11 cellular contexts compared by ENCODE assay signal in the genomic region with DNA sequence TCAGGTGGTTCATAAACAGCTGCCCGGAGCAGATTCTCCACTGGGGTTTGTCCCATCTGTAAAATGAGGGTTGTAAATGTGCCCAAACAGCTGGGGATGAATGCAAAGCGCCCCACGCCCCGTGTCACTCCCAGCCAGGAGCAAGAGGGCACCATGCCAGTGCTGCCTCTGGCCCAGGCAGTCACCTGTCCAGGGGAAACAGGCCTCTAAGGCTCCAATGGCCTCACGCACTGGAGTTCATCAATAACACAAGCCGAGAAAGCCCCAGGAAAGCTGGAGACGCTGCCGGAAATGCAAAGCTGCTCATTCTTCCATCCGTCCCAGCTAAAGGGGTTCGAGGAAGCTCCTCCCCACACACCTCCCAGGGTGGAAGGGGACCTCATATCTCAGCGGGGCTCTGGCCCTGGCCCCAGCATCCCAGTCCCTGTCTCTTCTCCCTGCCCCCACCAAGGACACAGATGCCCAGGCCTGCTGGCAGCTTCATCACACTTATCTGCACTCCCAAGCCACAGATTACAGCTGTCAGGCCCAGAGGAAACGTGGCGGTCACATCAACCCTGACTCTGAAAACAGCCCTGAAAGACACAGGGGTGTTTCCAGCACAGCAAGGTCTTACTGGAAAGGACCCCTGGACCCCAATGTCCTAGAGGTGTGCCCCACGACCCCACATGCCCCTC. TPM values are rescaled to one million over a fixed set of nuclear protein-coding genes. Genes with fewer than 3 reads are reported as not detected.
DNase-seq lines count a peak whose midpoint lies in the region; ATAC-seq and TF ChIP-seq lines count a peak whose summit lies in the region.
"Had no signal": no experiment of that assay in that cellular context is flagged by ENCODE, and none has a peak within 500 bp of the region (broad histone marks: within the 10 kb centered on the region; RNA-seq: fewer than 3 reads in every experiment).

No MANE protein-coding gene starts in this region.

- no peak overlapping the region for H3K4ac ChIP-seq in neuronal stem cell (ENCODE audit: low read length)

- H3K9ac ChIP-seq in neuronal stem cell (ENCODE audit: low read depth, low read length, poor library complexity) = no peak overlapping the region

- no peak overlapping the region for H4K8ac ChIP-seq in neuronal stem cell (ENCODE audit: low read depth, low read length)

- H3K27me3 ChIP-seq in heart left ventricle (no peaks in the 10 kb centered on the region), neuronal stem cell (ENCODE audit: control insufficient read depth in 3 of 3, insufficient read depth in 3 of 3, low read depth in 1 of 3, low read length in 3 of 3) (no peaks in the 10 kb centered on the region)
- H3K27me3 ChIP-seq: ascending aorta, thyroid gland had no signal

- peak overlapping the region; percentile 92 for H2BK15ac ChIP-seq in neuronal stem cell (ENCODE audit: low read length)

- H2BK12ac ChIP-seq in neuronal stem cell (ENCODE audit: low read length) = peak overlapping the region; percentile 100

- no peak overlapping the region for H2AFZ ChIP-seq in neuronal stem cell (ENCODE audit: low read length)

- no peak overlapping the region for H3K23ac ChIP-seq in neuronal stem cell (ENCODE audit: low read depth, low read length, poor library complexity)

- peak overlapping the region; percentile 33 for H2BK5ac ChIP-seq in neuronal stem cell (ENCODE audit: low read length)

- no peak overlapping the region for H4K91ac ChIP-seq in neuronal stem cell (ENCODE audit: low read depth, low read length, poor library complexity)

- H3K36me3 ChIP-seq in heart left ventricle (no peaks in the 10 kb centered on the region), neuronal stem cell (replicated peaks in 1 of 2; ENCODE audit: control insufficient read depth in 2 of 2, insufficient read depth in 2 of 2, low read length in 2 of 2) (no peaks in the 10 kb centered on the region)
- H3K36me3 ChIP-seq: ascending aorta, thyroid gland had no signal

- H3K4me1 ChIP-seq in heart left ventricle (peaks cover 0 to 39% (median 28%) of the 10 kb centered on the region in 12 donors), neuronal stem cell (ENCODE audit: control insufficient read depth in 2 of 2, insufficient read depth in 1 of 2, low read depth in 1 of 2, low read length in 2 of 2) (peaks cover 4 to 20% of the 10 kb centered on the region in 2 donors)

- peak overlapping the region; percentile 56 for H3K14ac ChIP-seq in neuronal stem cell (ENCODE audit: low read length)

- no peaks in the 10 kb centered on the region for H3K9me3 ChIP-seq in heart left ventricle
- peaks cover 0 to 2% of the 10 kb centered on the region in 2 donors for H3K9me3 ChIP-seq in neuronal stem cell (replicated peaks in 1 of 2; ENCODE audit: control insufficient read depth in 2 of 2, insufficient read depth in 1 of 2, low read depth in 1 of 2, low read length in 2 of 2)
- H3K9me3 ChIP-seq: ascending aorta, thyroid gland had no signal

- intact Hi-C loops in Right ventricle myocardium inferior (cut with DNase I) = no loop called here
- intact Hi-C loops in cardiac septum (cut with DNase I) = loop anchor here (5.0 kb wide), 1 partner anchor 65 kb away; no protein-coding TSS in a partner anchor
- intact Hi-C loops in heart left ventricle (cut with DNase I) = no loop called here

- DNase-seq in Right ventricle myocardium inferior (ENCODE audit: missing footprints) (peak; percentile 69), cardiac septum (ENCODE audit: low spot score) (no peak), heart left ventricle (no peak), neuronal stem cell (ENCODE audit: low spot score) (no peak), activated T-cell treated with anti-CD3 and anti-CD28 coated beads for 4 hours (no peak), mesenteric fat pad (ENCODE audit: low spot score) (no peak)
- DNase-seq: activated T-cell treated with anti-CD3 and anti-CD28 coated beads, Interleukin-2, amount 50 U/mL, for 24 hours; thyroid gland had no signal

- H3K27ac ChIP-seq in heart left ventricle (peak overlapping the region in 9 of 12 donors; percentile 14 to 78 (median 57)), neuronal stem cell (replicated peaks; ENCODE audit: low read length) (no peak overlapping the region)
- H3K27ac ChIP-seq: thyroid gland had no signal

- H2BK120ac ChIP-seq in neuronal stem cell (ENCODE audit: low read depth, low read length) = peak overlapping the region; percentile 72

- H2AK5ac ChIP-seq in neuronal stem cell (ENCODE audit: low read depth, low read length) = peak overlapping the region; percentile 88

- H3K4me2 ChIP-seq in neuronal stem cell (ENCODE audit: insufficient read depth, low read length, poor library complexity, severe bottlenecking) = no peak overlapping the region

- 55 to 59% (median 57%) methylated on average over 4 to 14 of the region's 14 CpGs for WGBS in heart left ventricle, 4 donors
- WGBS in neuronal stem cell (ENCODE audit: extremely low coverage in 2 of 2, insufficient read length in 2 of 2, insufficient replicate concordance in 1 of 2), 2 donors = no CpG with 5 or more reads among the region's 14 CpGs

- no peak for TF ChIP-seq POLR2A in heart left ventricle (IDR thresholded peaks at IDR 0.05)

- H3K4me3 ChIP-seq in heart left ventricle = no peak overlapping the region
- H3K4me3 ChIP-seq in neuronal stem cell (ENCODE audit: low read length in 2 of 2) = no peak overlapping the region
- H3K4me3 ChIP-seq: ascending aorta, thyroid gland had no signal

- TF ChIP-seq CTCF in heart left ventricle (IDR thresholded peaks at IDR 0.05) = no peak

- H3K79me1 ChIP-seq in neuronal stem cell (ENCODE audit: low read depth, low read length) = peaks cover 3% of the 10 kb centered on the region

- no peak for ATAC-seq in Right ventricle myocardium inferior
- peak; percentile 16 to 51 (median 31) for ATAC-seq in heart left ventricle
- no peak for ATAC-seq in GM18868 (IDR thresholded peaks at IDR 0.05; ENCODE audit: unreplicated experiment)
- no peak for ATAC-seq in HG02885 (IDR thresholded peaks at IDR 0.05; ENCODE audit: poor library complexity, unreplicated experiment)

- H3K18ac ChIP-seq in neuronal stem cell (ENCODE audit: low read length) = peak overlapping the region; percentile 80

RNA-seq across cellular contexts. Expression of a gene that starts 21.5 kb away (rescaled TPM):
- 14.1 TPM for total RNA-seq in Right ventricle myocardium inferior
- 8.6 TPM for total RNA-seq in cardiac septum
- total RNA-seq in heart left ventricle = 10 to 100 TPM in 8 of 9 donors, 1 to 10 TPM in 1; 6.9 to 21.7 (median 15.2) TPM
- polyA plus RNA-seq in heart left ventricle = 1 to 10 TPM; 8.3 to 8.8 TPM
- polyA plus RNA-seq in neuronal stem cell (2013, experiment 1 of 2) = 15.5 TPM
- 15.7 TPM for polyA plus RNA-seq in neuronal stem cell (2013, experiment 2 of 2)
- total RNA-seq in mesenteric fat pad = 135 TPM

Comparison
In these comparisons a context has a peak if more than half of its experiments do, and no peak if none do; other contexts are left out.
1. ATAC-seq: peak in heart left ventricle (4 of 4); none in Right ventricle myocardium inferior (single experiment), GM18868 (single experiment) and HG02885 (single experiment).